In genomic region chr6:146546440-146546839, GRCh38 we compare ENCODE assay signal across 8 cellular contexts. TPM values are rescaled to one million over a fixed set of nuclear protein-coding genes. Genes with fewer than 3 reads are reported as not detected.
A peak's percentile ranks its signal among the peaks of the same experiment; 100 is the strongest.
DNase-seq lines count a peak whose midpoint lies in the region; ATAC-seq, FAIRE-seq and TF ChIP-seq lines count a peak whose summit lies in the region.
"Had no signal": no experiment of that assay in that cellular context is flagged by ENCODE, and none has a peak within 500 bp of the region (broad histone marks: within the 10 kb centered on the region; RNA-seq: fewer than 3 reads in every experiment).

No MANE protein-coding gene starts in this region.

- H3K27me3 ChIP-seq in HepG2 (ENCODE audit: control insufficient read depth in 1 of 2, insufficient read depth in 2 of 2, low read length in 2 of 2) = no peaks in the 10 kb centered on the region; a peak in 1 of 5 replicates
- no peaks in the 10 kb centered on the region for H3K27me3 ChIP-seq in upper lobe of right lung

- ATAC-seq in HepG2 (no peak), upper lobe of right lung (peak; percentile 3)

- H3K36me3 ChIP-seq in HepG2 (replicated peaks in 1 of 2; ENCODE audit: control insufficient read depth in 1 of 2, insufficient read depth in 2 of 2, low read length in 2 of 2) (peaks cover 5 to 19% of the 10 kb centered on the region in 2 experiments; a peak in 4 of 5 replicates), upper lobe of right lung (peaks cover 16% of the 10 kb centered on the region)

- BruUV-seq in HepG2 (replicated peaks; lab: Mats Ljungman, UMichigan) = no TSS peak

- no peak for TF ChIP-seq EP300 in HepG2 (IDR thresholded peaks at IDR 0.05; ENCODE audit: low read depth in 2 of 2, low read length in 2 of 2)
- no peak for TF ChIP-seq EP300 in HepG2 (CRISPR knock-in tag; IDR thresholded peaks at IDR 0.05; ENCODE audit: borderline replicate concordance)

- H3K79me2 ChIP-seq in HepG2 (ENCODE audit: insufficient read depth, low read length) = peaks cover 32% of the 10 kb centered on the region

- H3K4me2 ChIP-seq in HepG2 (ENCODE audit: low read depth, low read length) = peak overlapping the region; percentile 90; the same call in 1 of the 2 replicates

- TF ChIP-seq CTCF in HepG2 (CRISPR knock-in tag; IDR thresholded peaks at IDR 0.05) = no peak
- no peak for TF ChIP-seq CTCF in upper lobe of right lung (IDR thresholded peaks at IDR 0.05)

- intact Hi-C loops in HepG2 (cut with micrococcal nuclease; ENCODE audit: unreplicated experiment) = loop anchor here (10.0 kb wide), 2 partner anchors 648 to 812 kb away; partner anchors contain the start of gene EPM2A
- intact Hi-C loops in upper lobe of right lung (cut with DNase I) = no loop called here

- H3K27ac ChIP-seq in HepG2 (ENCODE audit: extremely low read length, insufficient read depth, low read length) (no peak overlapping the region), upper lobe of right lung (peak overlapping the region; percentile 97)

- TF ChIP-seq POLR2A in HepG2 (IDR thresholded peaks at IDR 0.05; ENCODE audit: insufficient read depth in 1 of 2, low read depth in 2 of 2, low read length in 2 of 2) (no peak), H54 (IDR thresholded peaks at IDR 0.05; ENCODE audit: low read depth, low read length) (no peak)

- in situ Hi-C loops in HepG2 (cut with HindIII; ENCODE audit: extremely low pct_ligation_motif_present, low pct_unique_long_range_greater_than_20kb) = no loop called here

- H3K4me3 ChIP-seq in HepG2 (replicated peaks in 1 of 3; ENCODE audit: insufficient read depth in 1 of 3, low read depth in 2 of 3, low read length in 3 of 3) (no peak overlapping the region), upper lobe of right lung (peak overlapping the region; percentile 88)

- WGBS in HepG2 (ENCODE audit: low lambda C conversion rate) = 0% methylated on average over 1 of the region's 1 CpG

- H3K4me1 ChIP-seq in HepG2 (ENCODE audit: insufficient read depth, low read length) (peaks cover 30% of the 10 kb centered on the region), upper lobe of right lung (peaks cover 24% of the 10 kb centered on the region)

- H4K20me1 ChIP-seq in HepG2 (ENCODE audit: insufficient read depth, low read length) = no peaks in the 10 kb centered on the region

- no peak overlapping the region for H2AFZ ChIP-seq in HepG2 (ENCODE audit: low read length)

- TF ChIP-seq RAD21 in HepG2 (CRISPR knock-in tag; IDR thresholded peaks at IDR 0.05) = no peak

- CTCF ChIA-PET in HepG2 (lab: Yijun Ruan, JAX; ENCODE audit: low intra/inter-chr PET ratio, low total read pairs) = no interaction called here

- DNase-seq in LHCN-M2 (ENCODE audit: low read depth) = peak; percentile 66
- peak; percentile 24 for DNase-seq in HepG2 (ENCODE audit: low spot score)
- no peak for DNase-seq in upper lobe of right lung
- DNase-seq in H54 (ENCODE audit: insufficient read length, low spot score) = no peak
- DNase-seq in stimulated activated CD4-positive, alpha-beta T cell treated with anti-CD3 and anti-CD28 coated beads, Interleukin-12 subunit alpha, Interleukin-12 subunit beta, amount 100 ng/mL, for 4 hours = no peak
- no peak for DNase-seq in DMS153 treated with DMSO at 0.1 percent for 48 hours (lab: John Stamatoyannopoulos, UW; ENCODE audit: unreplicated experiment)
- DNase-seq: NCI-H774 had no signal

- POLR2A ChIA-PET in HepG2 (lab: Yijun Ruan, JAX) = interaction anchor here (0.7 kb wide), 2 partner anchors 250 to 960 kb away, joined by 3 read pairs; no protein-coding TSS in a partner anchor

- no peak overlapping the region; the same call in 1 of the 2 replicates for H3K9ac ChIP-seq in HepG2 (ENCODE audit: insufficient read depth, low read depth, low read length)

- H3K9me3 ChIP-seq in HepG2 (ENCODE audit: low read length) (no peaks in the 10 kb centered on the region), upper lobe of right lung (no peaks in the 10 kb centered on the region)

- FAIRE-seq in colon (lab: Jason Lieb, UNC) (peak; percentile 49), HepG2 (lab: Jason Lieb, UNC) (no peak), H54 (lab: Jason Lieb, UNC) (no peak)

TF ChIP-seq in HepG2, 621 proteins besides CTCF, POLR2A, EP300 and RAD21 (continues in another document):
- TF ChIP-seq NR2F1 (CRISPR knock-in tag; IDR thresholded peaks at IDR 0.05) = 0 out of 4 replicates have a peak, but pooled peaks of 1 of the 2 experiments have one; percentile 12
- TF ChIP-seq ZFP1 (CRISPR knock-in tag; IDR thresholded peaks at IDR 0.05) = no peak
- TF ChIP-seq CENPX (CRISPR knock-in tag; IDR thresholded peaks at IDR 0.05) = no peak
- no peak for TF ChIP-seq ZNF761 (CRISPR knock-in tag; conservative IDR thresholded peaks at IDR 0.05)
- peak; percentile 75 for TF ChIP-seq ATF7 (IDR thresholded peaks at IDR 0.05)
- no peak for TF ChIP-seq ATF7 (CRISPR knock-in tag; IDR thresholded peaks at IDR 0.05)
- no peak for TF ChIP-seq ZNF619 (CRISPR knock-in tag; IDR thresholded peaks at IDR 0.05)
- TF ChIP-seq CEBPB (IDR thresholded peaks at IDR 0.05; ENCODE audit: borderline replicate concordance, low read depth, low read length) = peak; percentile 86
- TF ChIP-seq ZNF841 (CRISPR knock-in tag; IDR thresholded peaks at IDR 0.05; ENCODE audit: borderline replicate concordance) = no peak
- TF ChIP-seq FOSL2 (CRISPR knock-in tag; IDR thresholded peaks at IDR 0.05) = no peak
- TF ChIP-seq ATF4 (CRISPR knock-in tag; IDR thresholded peaks at IDR 0.05) = peak in 1 of 2 experiments; percentile 46; a peak in 1 of 4 replicates

RNA-seq across cellular contexts. Expression of gene RAB32, which starts 2.8 kb away (rescaled TPM):
- total RNA-seq in LHCN-M2 (2014; rRNA removed) (61.7 and 72.4 TPM in 2 replicates), HepG2 (2016; rRNA removed; fragmentation: Illumina TruSeq; extraction: Trizol) (93.9 and 101 TPM in 2 replicates), upper lobe of right lung (36.8 TPM)
- polyA plus RNA-seq in LHCN-M2 (2012) = 84.9 TPM
- total RNA-seq in HepG2 (2016; cell fraction: cytosol; rRNA removed; fragmentation: Illumina TruSeq; extraction: Trizol; ENCODE audit: low read depth) = 83.6 and 91.0 TPM in 2 replicates
- total RNA-seq in HepG2 (2016; cell fraction: insoluble cytoplasmic fraction; rRNA removed; fragmentation: Illumina TruSeq; extraction: Trizol) = 91.2 and 99.3 TPM in 2 replicates
- total RNA-seq in HepG2 (2016; cell fraction: membrane; rRNA removed; fragmentation: Illumina TruSeq; extraction: Trizol) = 119 and 134 TPM in 2 replicates
- total RNA-seq in HepG2 (2016; cell fraction: nucleus; rRNA removed; fragmentation: Illumina TruSeq; extraction: Trizol) = 31.7 and 38.6 TPM in 2 replicates
- polyA plus RNA-seq in HepG2 (2011; rRNA removed) = 42.2 and 43.7 TPM in 2 replicates
- 32.2 and 38.9 TPM in 2 replicates for polyA plus RNA-seq in HepG2 (2011; cell fraction: cytosol; rRNA removed)
- polyA plus RNA-seq in HepG2 (2011; cell fraction: nucleus; rRNA removed) = 9.0 and 11.3 TPM in 2 replicates
- polyA plus RNA-seq in HepG2 (2012) = 28.1 and 30.9 TPM in 2 replicates
- polyA plus RNA-seq in HepG2 (2016; cell fraction: cytosol; fragmentation: Illumina TruSeq; extraction: Trizol; ENCODE audit: low read depth) = 67.2 and 84.6 TPM in 2 replicates
- polyA plus RNA-seq in HepG2 (2016; cell fraction: insoluble cytoplasmic fraction; fragmentation: Illumina TruSeq; extraction: Trizol; ENCODE audit: low read depth) = 73.2 and 73.8 TPM in 2 replicates
- polyA plus RNA-seq in HepG2 (2016; cell fraction: membrane; fragmentation: Illumina TruSeq; extraction: Trizol; ENCODE audit: low read depth) = 74.1 and 88.0 TPM in 2 replicates
- polyA plus RNA-seq in HepG2 (2016; cell fraction: nucleus; fragmentation: Illumina TruSeq; extraction: Trizol; ENCODE audit: insufficient read depth, low read depth) = 37.3 and 44.9 TPM in 2 replicates
- polyA minus RNA-seq in HepG2 (2011; rRNA and poly(A)+ RNA removed; ENCODE audit: low replicate concordance) = 9.4 and 16.1 TPM in 2 replicates
- polyA minus RNA-seq in HepG2 (2011; cell fraction: cytosol; rRNA and poly(A)+ RNA removed) = 10.0 TPM in 2 replicates
- polyA minus RNA-seq in HepG2 (2011; cell fraction: nucleus; rRNA and poly(A)+ RNA removed) = 8.1 and 11.8 TPM in 2 replicates

RNA-seq across cellular contexts. Expression of gene ADGB, which starts 52.3 kb away (rescaled TPM):
- total RNA-seq in LHCN-M2 (2014; rRNA removed) (not detected in 2 replicates), HepG2 (2016; rRNA removed; fragmentation: Illumina TruSeq; extraction: Trizol) (not detected in 2 replicates), upper lobe of right lung (not detected)
- polyA plus RNA-seq in LHCN-M2 (2012) = not detected
- total RNA-seq in HepG2 (2016; cell fraction: cytosol; rRNA removed; fragmentation: Illumina TruSeq; extraction: Trizol; ENCODE audit: low read depth) = not detected in 2 replicates
- not detected in 2 replicates for total RNA-seq in HepG2 (2016; cell fraction: insoluble cytoplasmic fraction; rRNA removed; fragmentation: Illumina TruSeq; extraction: Trizol)
- not detected in 2 replicates for total RNA-seq in HepG2 (2016; cell fraction: membrane; rRNA removed; fragmentation: Illumina TruSeq; extraction: Trizol)
- total RNA-seq in HepG2 (2016; cell fraction: nucleus; rRNA removed; fragmentation: Illumina TruSeq; extraction: Trizol) = not detected in 2 replicates
- not detected in 2 replicates for polyA plus RNA-seq in HepG2 (2011; rRNA removed)
- polyA plus RNA-seq in HepG2 (2011; cell fraction: cytosol; rRNA removed) = not detected in 2 replicates
- polyA plus RNA-seq in HepG2 (2011; cell fraction: nucleus; rRNA removed) = not detected in 2 replicates
- polyA plus RNA-seq in HepG2 (2012) = not detected in 2 replicates
- not detected in 2 replicates for polyA plus RNA-seq in HepG2 (2016; cell fraction: cytosol; fragmentation: Illumina TruSeq; extraction: Trizol; ENCODE audit: low read depth)
- not detected in 2 replicates for polyA plus RNA-seq in HepG2 (2016; cell fraction: insoluble cytoplasmic fraction; fragmentation: Illumina TruSeq; extraction: Trizol; ENCODE audit: low read depth)
- polyA plus RNA-seq in HepG2 (2016; cell fraction: membrane; fragmentation: Illumina TruSeq; extraction: Trizol; ENCODE audit: low read depth) = not detected in 2 replicates
- not detected in 2 replicates for polyA plus RNA-seq in HepG2 (2016; cell fraction: nucleus; fragmentation: Illumina TruSeq; extraction: Trizol; ENCODE audit: insufficient read depth, low read depth)
- polyA minus RNA-seq in HepG2 (2011; rRNA and poly(A)+ RNA removed; ENCODE audit: low replicate concordance) = not detected in 2 replicates
- not detected in 2 replicates for polyA minus RNA-seq in HepG2 (2011; cell fraction: cytosol; rRNA and poly(A)+ RNA removed)
- not detected in 2 replicates for polyA minus RNA-seq in HepG2 (2011; cell fraction: nucleus; rRNA and poly(A)+ RNA removed)

Comparison
In these comparisons a context has a peak if more than half of its experiments do, and no peak if none do; other contexts are left out.
1. DNase-seq: peak in LHCN-M2 (single experiment) and HepG2 (single experiment); none in upper lobe of right lung (single experiment), H54 (single experiment), stimulated activated CD4-positive, alpha-beta T cell treated with anti-CD3 and anti-CD28 coated beads, Interleukin-12 subunit alpha, Interleukin-12 subunit beta, amount 100 ng/mL, for 4 hours (single experiment) and DMS153 treated with DMSO at 0.1 percent for 48 hours (single experiment).